Comparison of ENCODE assay signal across 12 cellular contexts in the genomic region with DNA sequence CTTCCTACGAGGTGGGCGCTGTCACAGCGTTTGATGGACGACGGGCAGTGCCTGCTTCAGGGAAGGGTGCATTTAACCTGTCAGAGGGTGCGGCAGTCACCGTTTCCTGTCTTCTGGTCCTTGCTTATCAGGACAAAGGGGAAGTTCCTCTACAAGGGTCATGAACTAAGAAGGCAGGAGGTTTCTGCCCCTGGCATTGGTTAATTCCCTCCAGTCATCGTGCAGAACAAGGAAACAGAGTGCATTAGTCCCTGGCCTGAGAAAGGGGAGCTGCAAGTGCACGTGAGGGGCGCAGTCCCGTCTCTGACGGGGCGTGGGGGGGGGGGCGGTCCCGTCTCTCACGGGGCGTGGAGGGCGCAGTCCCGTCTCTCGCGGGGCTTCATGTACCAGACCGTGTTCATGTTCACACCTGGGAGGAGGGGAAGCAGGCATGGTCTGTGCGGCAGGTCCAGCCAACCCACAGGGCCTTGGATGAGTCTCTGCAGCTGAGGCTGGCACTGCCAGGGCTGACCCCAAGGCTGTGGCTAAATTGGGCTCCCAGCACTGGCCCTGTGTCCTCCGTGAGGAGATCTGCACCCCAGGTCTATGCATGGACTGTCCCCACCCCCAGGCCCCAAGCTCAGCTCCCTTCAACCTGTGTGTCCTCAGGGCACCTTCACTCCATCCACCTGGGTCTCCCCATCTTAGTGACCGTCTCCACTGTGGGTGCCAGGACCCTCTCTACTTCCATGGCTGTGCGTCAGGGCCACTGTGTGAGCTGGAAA.
DNase-seq lines count a peak whose midpoint lies in the region; ATAC-seq and TF ChIP-seq lines count a peak whose summit lies in the region.
"Had no signal": no experiment of that assay in that cellular context is flagged by ENCODE, and none has a peak within 500 bp of the region (broad histone marks: within the 10 kb centered on the region; RNA-seq: fewer than 3 reads in every experiment).

No MANE protein-coding gene starts in this region.

- ATAC-seq in stimulated activated effector memory CD8-positive, alpha-beta T cell treated with anti-CD3 and anti-CD28 coated beads, Interleukin-12 subunit alpha, Interleukin-12 subunit beta, amount 100 ng/mL, for 72 hours, result peak; percentile 48
- no peak for ATAC-seq in HG02571 (IDR thresholded peaks at IDR 0.05; ENCODE audit: unreplicated experiment)

- peaks cover 15% of the 10 kb centered on the region for H3K4me1 ChIP-seq in PC-9 (replicated peaks; ENCODE audit: insufficient read depth)

- H2AFZ ChIP-seq in PC-9, result peak overlapping the region; percentile 45; the same call in 1 of the 2 replicates

- DNase-seq in activated CD8-positive, alpha-beta memory T cell treated with anti-CD3 and anti-CD28 coated beads for 24 hours, result peak; percentile 68
- no peak for DNase-seq in activated CD8-positive, alpha-beta memory T cell treated with anti-CD3 and anti-CD28 coated beads, Interleukin-2, amount 50 U/mL, for 4 hours
- DNase-seq in PC-9, result peak; percentile 35 to 76
- DNase-seq in chondrocyte (ENCODE audit: low spot score), result peak; percentile 75
- no peak for DNase-seq in stimulated activated effector memory CD8-positive, alpha-beta T cell treated with anti-CD3 and anti-CD28 coated beads, Interleukin-12 subunit alpha, Interleukin-12 subunit beta, amount 100 ng/mL, for 72 hours (ENCODE audit: low spot score in 2 of 2)
- DNase-seq in NCI-H146 treated with DMSO at 0.1 percent for 48 hours (lab: John Stamatoyannopoulos, UW; ENCODE audit: unreplicated experiment), result no peak
- DNase-seq in cerebellar nuclear complex (lab: John Stamatoyannopoulos, UW), result no peak
- DNase-seq: hippocampal formation, nephron progenitor cell, testis had no signal

- no peak overlapping the region for H3K4me3 Mint-ChIP-seq in chondrocyte (ENCODE audit: unreplicated experiment)
- H3K4me3 Mint-ChIP-seq in stimulated activated effector memory CD8-positive, alpha-beta T cell treated with anti-CD3 and anti-CD28 coated beads, Interleukin-12 subunit alpha, Interleukin-12 subunit beta, amount 100 ng/mL, for 72 hours, result peak overlapping the region; percentile 17
- H3K4me3 Mint-ChIP-seq: nephron progenitor cell had no signal

- POLR2A ChIA-PET in PC-9 (lab: Charles Lee; ENCODE audit: unreplicated experiment), result no interaction called here

- H3K27me3 Mint-ChIP-seq in chondrocyte (ENCODE audit: low read depth), result peaks cover 17% of the 10 kb centered on the region

- peak overlapping the region; percentile 41 for H3K27ac ChIP-seq in PC-9
- H3K27ac ChIP-seq: SK-N-MC, testis had no signal

- BruUV-seq in PC-9 (replicated peaks; lab: Mats Ljungman, UMichigan), result no TSS peak

- peak overlapping the region; percentile 24; the same call in 1 of the 2 replicates for H3K4me3 ChIP-seq in PC-9
- H3K4me3 ChIP-seq: SK-N-MC, testis had no signal

- no peaks in the 10 kb centered on the region for H3K9me2 ChIP-seq in PC-9 (ENCODE audit: insufficient read depth)

- no peaks in the 10 kb centered on the region for H3K9me3 Mint-ChIP-seq in chondrocyte (ENCODE audit: low read depth)
- H3K9me3 Mint-ChIP-seq in stimulated activated effector memory CD8-positive, alpha-beta T cell treated with anti-CD3 and anti-CD28 coated beads, Interleukin-12 subunit alpha, Interleukin-12 subunit beta, amount 100 ng/mL, for 72 hours, result no peaks in the 10 kb centered on the region
- H3K9me3 Mint-ChIP-seq: nephron progenitor cell had no signal

- peaks cover 3% of the 10 kb centered on the region; the same call in 1 of the 2 replicates for H3F3A ChIP-seq in PC-9 (ENCODE audit: insufficient read depth, low read depth)

- peak overlapping the region; percentile 66 for H3K4me2 ChIP-seq in PC-9

- no peak overlapping the region for H3K27ac Mint-ChIP-seq in chondrocyte (ENCODE audit: unreplicated experiment)
- no peak overlapping the region for H3K27ac Mint-ChIP-seq in stimulated activated effector memory CD8-positive, alpha-beta T cell treated with anti-CD3 and anti-CD28 coated beads, Interleukin-12 subunit alpha, Interleukin-12 subunit beta, amount 100 ng/mL, for 72 hours
- H3K27ac Mint-ChIP-seq: nephron progenitor cell had no signal

- no peaks in the 10 kb centered on the region for H3K36me3 ChIP-seq in PC-9 (ENCODE audit: low read depth)

- TF ChIP-seq CTCF in PC-9 (conservative IDR thresholded peaks at IDR 0.05) (no peak), chondrocyte (IDR thresholded peaks at IDR 0.05) (no peak)

- intact Hi-C loops in PC-9 (cut with micrococcal nuclease; ENCODE audit: unreplicated experiment), result no loop called here

- H3K27me3 ChIP-seq in PC-9 (ENCODE audit: insufficient read depth, low read depth), result no peaks in the 10 kb centered on the region
- H3K27me3 ChIP-seq: testis had no signal

- peaks cover 7% of the 10 kb centered on the region for H3K4me1 Mint-ChIP-seq in chondrocyte (ENCODE audit: low read depth)
- H3K4me1 Mint-ChIP-seq in stimulated activated effector memory CD8-positive, alpha-beta T cell treated with anti-CD3 and anti-CD28 coated beads, Interleukin-12 subunit alpha, Interleukin-12 subunit beta, amount 100 ng/mL, for 72 hours, result peaks cover 15% of the 10 kb centered on the region

- no peaks in the 10 kb centered on the region for H3K36me3 Mint-ChIP-seq in chondrocyte (ENCODE audit: low read depth)
- no peaks in the 10 kb centered on the region for H3K36me3 Mint-ChIP-seq in stimulated activated effector memory CD8-positive, alpha-beta T cell treated with anti-CD3 and anti-CD28 coated beads, Interleukin-12 subunit alpha, Interleukin-12 subunit beta, amount 100 ng/mL, for 72 hours

- H4K20me1 ChIP-seq in PC-9 (ENCODE audit: insufficient read depth), result no peaks in the 10 kb centered on the region

- H3K79me2 ChIP-seq in PC-9 (ENCODE audit: low read depth), result no peaks in the 10 kb centered on the region

- H3K9me3 ChIP-seq in PC-9 (ENCODE audit: insufficient read depth, low read depth), result no peaks in the 10 kb centered on the region
- H3K9me3 ChIP-seq: testis had no signal

- CTCF ChIA-PET in PC-9 (lab: Charles Lee), result no interaction called here

Comparison
In these comparisons a context has a peak if more than half of its experiments do, and no peak if none do; other contexts are left out.
1. DNase-seq: peak in activated CD8-positive, alpha-beta memory T cell treated with anti-CD3 and anti-CD28 coated beads for 24 hours (single experiment), PC-9 (2 of 2) and chondrocyte (single experiment); none in activated CD8-positive, alpha-beta memory T cell treated with anti-CD3 and anti-CD28 coated beads, Interleukin-2, amount 50 U/mL, for 4 hours (single experiment), stimulated activated effector memory CD8-positive, alpha-beta T cell treated with anti-CD3 and anti-CD28 coated beads, Interleukin-12 subunit alpha, Interleukin-12 subunit beta, amount 100 ng/mL, for 72 hours (0 of 2), NCI-H146 treated with DMSO at 0.1 percent for 48 hours (single experiment) and cerebellar nuclear complex (0 of 2).